24 cellular contexts compared by ENCODE assay signal in the genomic region with DNA sequence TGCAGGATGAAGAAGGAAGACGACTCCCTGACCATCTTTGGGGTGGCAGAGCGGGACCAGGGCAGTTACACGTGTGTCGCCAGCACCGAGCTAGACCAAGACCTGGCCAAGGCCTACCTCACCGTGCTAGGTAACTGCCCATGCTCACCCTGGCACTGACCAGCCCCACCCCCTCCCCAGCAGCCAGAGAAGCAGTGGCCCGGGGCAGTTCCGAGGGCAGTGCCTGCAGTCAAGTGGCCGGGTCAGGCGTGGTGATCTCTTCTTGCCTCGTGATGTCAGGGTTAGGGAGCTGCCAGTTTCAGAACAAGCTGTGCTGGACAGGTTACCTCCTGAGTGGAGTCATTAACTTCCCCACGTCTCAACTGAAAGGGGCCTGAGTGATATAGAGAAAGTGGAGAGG.
"Had no signal": no experiment of that assay in that cellular context is flagged by ENCODE, and none has a peak within 500 bp of the region (broad histone marks: within the 10 kb centered on the region; RNA-seq: fewer than 3 reads in every experiment).

No MANE protein-coding gene starts in this region.

- DNase-seq: cerebellar nuclear complex; cortex of kidney; effector CD4-positive, alpha-beta T cell; foreskin fibroblast; gastrocnemius medialis; head of caudate nucleus; lower lobe of right lung; naive thymus-derived CD8-positive, alpha-beta T cell; nephron progenitor cell; stimulated activated CD4-positive, alpha-beta T cell treated with anti-CD3 and anti-CD28 coated beads, Interleukin-12 subunit alpha, Interleukin-12 subunit beta, amount 100 ng/mL, for 4 hours; stimulated activated CD4-positive, alpha-beta T cell treated with anti-CD3 and anti-CD28 coated beads, Interleukin-1b, Interleukin-23, amount 100 ng/mL, for 48 hours; stimulated activated CD4-positive, alpha-beta T cell treated with anti-CD3 and anti-CD28 coated beads, Interleukin-4, amount 100 ng/mL, for 1 hour; substantia nigra; testis; upper lobe of left lung had no signal

- H3K9me3 ChIP-seq: gastrocnemius medialis, lower lobe of right lung, prostate gland, right atrium auricular region, testis, tibial nerve, upper lobe of left lung had no signal

- H3K4me1 ChIP-seq: gastrocnemius medialis, lower lobe of right lung, prostate gland, testis, upper lobe of left lung had no signal

- H3K36me3 ChIP-seq: gastrocnemius medialis, lower lobe of right lung, prostate gland, upper lobe of left lung had no signal

- ATAC-seq: esophagus mucosa; gastrocnemius medialis; lower lobe of right lung; naive thymus-derived CD8-positive, alpha-beta T cell; sciatic nerve; stimulated activated effector memory CD8-positive, alpha-beta T cell treated with anti-CD3 and anti-CD28 coated beads, Interleukin-12 subunit alpha, Interleukin-12 subunit beta, amount 100 ng/mL, for 72 hours had no signal

- H3K27ac ChIP-seq: epithelial cell of prostate, gastrocnemius medialis, lower lobe of right lung, prostate gland, right atrium auricular region, testis, tibial nerve, upper lobe of left lung had no signal

- H3K4me3 ChIP-seq: gastrocnemius medialis, lower lobe of right lung, prostate gland, right atrium auricular region, smooth muscle cell, testis, tibial nerve, upper lobe of left lung had no signal

- FAIRE-seq: keratinocyte had no signal

- H3K4me2 ChIP-seq: smooth muscle cell had no signal

- H3K27me3 ChIP-seq: gastrocnemius medialis, right atrium auricular region, testis, upper lobe of left lung had no signal
